ENCODE assay signal across 22 cellular contexts in genomic region chr21:35316456-35316855, GRCh38.
"Had no signal": no experiment of that assay in that cellular context is flagged by ENCODE, and none has a peak within 500 bp of the region (broad histone marks: within the 10 kb centered on the region; RNA-seq: fewer than 3 reads in every experiment).

No MANE protein-coding gene starts in this region.

- H3K9me3 Mint-ChIP-seq: immature natural killer cell; natural killer cell treated with Interleukin-12 subunit alpha and Interleukin-12 subunit beta and Interleukin-15 and Interleukin-18, amount 100 ng/mL, for 72 hours; stimulated activated effector memory CD8-positive, alpha-beta T cell treated with anti-CD3 and anti-CD28 coated beads, Interleukin-12 subunit alpha, Interleukin-12 subunit beta, amount 100 ng/mL, for 72 hours; stimulated activated naive CD8-positive, alpha-beta T cell treated with anti-CD3 and anti-CD28 coated beads, Interleukin-15, Interleukin-2, amounts not matched to agents 100 ng/mL and 50 ng/mL, for 24 hours had no signal

- H3K27me3 Mint-ChIP-seq: stimulated activated naive CD8-positive, alpha-beta T cell treated with anti-CD3 and anti-CD28 coated beads, Interleukin-15, Interleukin-2, amounts not matched to agents 100 ng/mL and 50 ng/mL, for 24 hours had no signal

- H3K36me3 ChIP-seq: left ventricle myocardium inferior, pancreas, prostate gland, spleen, transverse colon, upper lobe of left lung, vagina had no signal

- H3K36me3 Mint-ChIP-seq: immature natural killer cell; naive thymus-derived CD4-positive, alpha-beta T cell; natural killer cell treated with Interleukin-12 subunit alpha and Interleukin-12 subunit beta and Interleukin-15 and Interleukin-18, amount 100 ng/mL, for 72 hours; stimulated activated effector memory CD8-positive, alpha-beta T cell treated with anti-CD3 and anti-CD28 coated beads, Interleukin-12 subunit alpha, Interleukin-12 subunit beta, amount 100 ng/mL, for 72 hours had no signal

- H3K27ac Mint-ChIP-seq: immature natural killer cell; naive thymus-derived CD4-positive, alpha-beta T cell; stimulated activated effector memory CD8-positive, alpha-beta T cell treated with anti-CD3 and anti-CD28 coated beads, Interleukin-12 subunit alpha, Interleukin-12 subunit beta, amount 100 ng/mL, for 72 hours; stimulated activated naive CD8-positive, alpha-beta T cell treated with anti-CD3 and anti-CD28 coated beads, Interleukin-15, Interleukin-2, amounts not matched to agents 100 ng/mL and 50 ng/mL, for 24 hours had no signal

- H3K27ac ChIP-seq: left ventricle myocardium inferior, pancreas, prostate gland, spleen, transverse colon, upper lobe of left lung, vagina had no signal

- DNase-seq: hypothalamus; immature natural killer cell; islet precursor cell; left ventricle myocardium inferior; midbrain; mucosa of descending colon; naive thymus-derived CD4-positive, alpha-beta T cell; pancreas; posterior cingulate gyrus; retina; spleen; stimulated activated naive CD4-positive, alpha-beta T cell; transverse colon; upper lobe of left lung had no signal

- ATAC-seq: mucosa of descending colon, sciatic nerve had no signal

- H3K4me1 ChIP-seq: left ventricle myocardium inferior, pancreas, prostate gland, spleen, transverse colon, upper lobe of left lung, vagina had no signal

- H3K4me1 Mint-ChIP-seq: immature natural killer cell; stimulated activated effector memory CD8-positive, alpha-beta T cell treated with anti-CD3 and anti-CD28 coated beads, Interleukin-12 subunit alpha, Interleukin-12 subunit beta, amount 100 ng/mL, for 72 hours had no signal

- H3K9me3 ChIP-seq: left ventricle myocardium inferior, mucosa of descending colon, pancreas, prostate gland, spleen, transverse colon, upper lobe of left lung, vagina had no signal

- H3K4me3 Mint-ChIP-seq: immature natural killer cell; naive thymus-derived CD4-positive, alpha-beta T cell; natural killer cell treated with Interleukin-12 subunit alpha and Interleukin-12 subunit beta and Interleukin-15 and Interleukin-18, amount 100 ng/mL, for 72 hours; stimulated activated effector memory CD8-positive, alpha-beta T cell treated with anti-CD3 and anti-CD28 coated beads, Interleukin-12 subunit alpha, Interleukin-12 subunit beta, amount 100 ng/mL, for 72 hours; stimulated activated naive CD8-positive, alpha-beta T cell treated with anti-CD3 and anti-CD28 coated beads, Interleukin-15, Interleukin-2, amounts not matched to agents 100 ng/mL and 50 ng/mL, for 24 hours had no signal

- H3K27me3 ChIP-seq: pancreas, spleen, transverse colon, upper lobe of left lung, vagina had no signal

- H3K4me3 ChIP-seq: left ventricle myocardium inferior, lung, mucosa of descending colon, pancreas, prostate gland, skin epidermis, spleen, transverse colon, upper lobe of left lung, vagina had no signal
